12 cellular contexts compared by ENCODE assay signal in genomic region chr12:25051171-25051570, GRCh38.
A peak's percentile ranks its signal among the peaks of the same experiment; 100 is the strongest.
DNase-seq lines count a peak whose midpoint lies in the region; ATAC-seq and TF ChIP-seq lines count a peak whose summit lies in the region.
"Had no signal": no experiment of that assay in that cellular context is flagged by ENCODE, and none has a peak within 500 bp of the region (broad histone marks: within the 10 kb centered on the region; RNA-seq: fewer than 3 reads in every experiment).

No MANE protein-coding gene starts in this region.

- H3K36me3 ChIP-seq in neuron (ENCODE audit: insufficient read depth, low read length), result no peaks in the 10 kb centered on the region

- ATAC-seq in activated naive CD8-positive, alpha-beta T cell treated with anti-CD3 and anti-CD28 coated beads, Interleukin-2, amount 10 ng/mL, durations not matched to agents 7 days and 5 days (ENCODE audit: low read depth), result no peak

- H3K27me3 Mint-ChIP-seq in T-helper 1 cell treated with Interleukin-12 subunit alpha and Interleukin-12 subunit beta and Interleukin-4 antibody, amounts not matched to agents 30 μg/mL and 1 μg/mL, for 36 hours (ENCODE audit: low read depth), result peaks cover 3% of the 10 kb centered on the region
- H3K27me3 Mint-ChIP-seq in activated naive CD8-positive, alpha-beta T cell treated with anti-CD3 and anti-CD28 coated beads, Interleukin-2, amount 10 ng/mL, durations not matched to agents 7 days and 5 days, result no peaks in the 10 kb centered on the region

- peaks cover 6% of the 10 kb centered on the region for H3K36me3 Mint-ChIP-seq in T-helper 1 cell treated with Interleukin-12 subunit alpha and Interleukin-12 subunit beta and Interleukin-4 antibody, amounts not matched to agents 30 μg/mL and 1 μg/mL, for 36 hours (ENCODE audit: low read depth)
- H3K36me3 Mint-ChIP-seq in activated naive CD8-positive, alpha-beta T cell treated with anti-CD3 and anti-CD28 coated beads, Interleukin-2, amount 10 ng/mL, durations not matched to agents 7 days and 5 days, result peaks cover 8% of the 10 kb centered on the region

- no peaks in the 10 kb centered on the region for H3K27me3 ChIP-seq in neuron (ENCODE audit: insufficient read depth, low read length)

- no peak for DNase-seq in T-helper 1 cell
- peak; percentile 43 for DNase-seq in Jurkat, Clone E6-1 (ENCODE audit: low read depth, low spot score)
- DNase-seq in activated naive CD8-positive, alpha-beta T cell treated with anti-CD3 and anti-CD28 coated beads, Interleukin-2, amount 10 ng/mL, durations not matched to agents 7 days and 5 days, result no peak
- no peak for DNase-seq in NK-92 (lab: John Stamatoyannopoulos, UW; ENCODE audit: unreplicated experiment)
- DNase-seq in DMS153 (lab: John Stamatoyannopoulos, UW), result no peak
- DNase-seq in GM13976 (ENCODE audit: low spot score), result no peak
- DNase-seq: cerebellar nuclear complex, NCI-H1694, T1000 had no signal

- no peak overlapping the region for H3K4me3 Mint-ChIP-seq in T-helper 1 cell treated with Interleukin-12 subunit alpha and Interleukin-12 subunit beta and Interleukin-4 antibody, amounts not matched to agents 30 μg/mL and 1 μg/mL, for 36 hours
- H3K4me3 Mint-ChIP-seq in activated naive CD8-positive, alpha-beta T cell treated with anti-CD3 and anti-CD28 coated beads, Interleukin-2, amount 10 ng/mL, durations not matched to agents 7 days and 5 days, result peak overlapping the region; percentile 94
- H3K4me3 Mint-ChIP-seq: neural crest cell had no signal

- H2AFZ ChIP-seq in neuron (ENCODE audit: low read depth, low read length), result peak overlapping the region; percentile 0

- peaks cover 34% of the 10 kb centered on the region for H3K4me1 Mint-ChIP-seq in T-helper 1 cell treated with Interleukin-12 subunit alpha and Interleukin-12 subunit beta and Interleukin-4 antibody, amounts not matched to agents 30 μg/mL and 1 μg/mL, for 36 hours (ENCODE audit: low read depth)
- peaks cover 26% of the 10 kb centered on the region for H3K4me1 Mint-ChIP-seq in activated naive CD8-positive, alpha-beta T cell treated with anti-CD3 and anti-CD28 coated beads, Interleukin-2, amount 10 ng/mL, durations not matched to agents 7 days and 5 days

- H3K27ac Mint-ChIP-seq in T-helper 1 cell treated with Interleukin-12 subunit alpha and Interleukin-12 subunit beta and Interleukin-4 antibody, amounts not matched to agents 30 μg/mL and 1 μg/mL, for 36 hours, result peak overlapping the region; percentile 99
- H3K27ac Mint-ChIP-seq in activated naive CD8-positive, alpha-beta T cell treated with anti-CD3 and anti-CD28 coated beads, Interleukin-2, amount 10 ng/mL, durations not matched to agents 7 days and 5 days, result peak overlapping the region; percentile 92

- POLR2A ChIA-PET in activated naive CD8-positive, alpha-beta T cell treated with anti-CD3 and anti-CD28 coated beads, Interleukin-2, amount 10 ng/mL, durations not matched to agents 7 days and 5 days (lab: Charles Lee), result interaction anchor here (0.6 to 2.1 kb wide), 9 partner anchors 9 to 200 kb away, joined by 3 to 7 read pairs (median 4); partner anchors contain the start of genes BCAT1, DNAI7, ETFRF1 and KRAS

- H3K4me3 ChIP-seq in Jurkat, Clone E6-1 (ENCODE audit: low read length), result peak overlapping the region; percentile 64
- H3K4me3 ChIP-seq in neuron (ENCODE audit: low read length), result no peak overlapping the region

- peaks cover 3% of the 10 kb centered on the region for H3K4me1 ChIP-seq in neuron (ENCODE audit: insufficient read depth, low read length)

- in situ Hi-C loops in GM13976 (cut with MboI; ENCODE audit: low sequenced_read_pairs, unreplicated experiment), result no loop called here

- peaks cover 12% of the 10 kb centered on the region for H3K9me3 Mint-ChIP-seq in T-helper 1 cell treated with Interleukin-12 subunit alpha and Interleukin-12 subunit beta and Interleukin-4 antibody, amounts not matched to agents 30 μg/mL and 1 μg/mL, for 36 hours
- H3K9me3 Mint-ChIP-seq in activated naive CD8-positive, alpha-beta T cell treated with anti-CD3 and anti-CD28 coated beads, Interleukin-2, amount 10 ng/mL, durations not matched to agents 7 days and 5 days, result peaks cover 6% of the 10 kb centered on the region

- no peak for TF ChIP-seq CTCF in GM13976 (IDR thresholded peaks at IDR 0.05; ENCODE audit: borderline replicate concordance, control extremely low read depth, extremely low read depth, insufficient read depth, missing control alignments)

- peaks cover 2% of the 10 kb centered on the region for H3K9me3 ChIP-seq in neuron (ENCODE audit: low read length)
